Comparison of ENCODE assay signal across 10 cellular contexts in the genomic region with DNA sequence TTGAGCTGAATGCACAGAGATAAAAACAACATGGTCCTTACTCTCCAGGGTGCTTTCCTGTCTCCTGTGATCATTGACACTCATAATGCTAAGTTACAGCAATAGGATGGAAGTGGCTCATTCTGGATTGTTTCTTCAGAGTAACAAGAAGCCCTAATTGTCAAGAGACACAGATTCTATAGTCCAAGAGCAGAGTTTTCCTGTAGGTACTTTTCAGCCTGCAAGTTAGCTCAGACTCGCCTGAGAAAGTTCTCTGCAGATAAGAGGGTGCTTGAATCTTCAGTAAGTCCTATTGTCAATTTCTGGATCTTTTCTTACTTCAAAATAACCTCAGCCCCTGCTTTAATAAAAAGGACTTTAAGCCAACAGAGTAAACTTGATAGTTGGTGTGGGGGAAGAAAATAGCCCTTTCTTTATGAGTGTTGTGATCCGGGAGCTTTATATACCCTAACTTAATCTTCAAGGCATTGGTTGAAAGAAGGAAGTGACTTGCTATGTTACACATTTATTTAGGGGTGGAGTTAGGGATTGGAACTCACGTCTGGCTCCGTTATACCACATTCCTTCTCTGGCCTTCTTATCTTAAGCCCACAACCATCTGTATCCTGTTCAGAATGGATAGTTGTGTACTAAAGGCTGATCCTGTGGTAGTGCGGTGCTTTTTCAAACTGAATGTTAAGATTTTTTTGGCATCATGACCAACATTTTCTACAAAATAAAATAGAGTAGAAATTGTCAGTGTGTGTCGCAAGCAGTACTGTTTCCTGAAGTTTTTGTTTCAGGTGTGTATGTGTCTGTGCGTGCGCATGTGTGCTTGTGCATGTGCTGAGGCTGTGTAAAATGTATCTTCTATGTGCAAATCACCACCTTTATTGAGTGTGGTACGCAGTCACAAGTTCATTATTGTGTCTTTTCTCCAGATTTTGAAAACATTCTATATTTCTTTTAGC.
DNase-seq lines count a peak whose midpoint lies in the region; ATAC-seq, FAIRE-seq and TF ChIP-seq lines count a peak whose summit lies in the region.
"Had no signal": no experiment of that assay in that cellular context is flagged by ENCODE, and none has a peak within 500 bp of the region (broad histone marks: within the 10 kb centered on the region; RNA-seq: fewer than 3 reads in every experiment).

No MANE protein-coding gene starts in this region.

- no peak overlapping the region for H4K8ac ChIP-seq in mesendoderm (ENCODE audit: low read depth, low read length)

- H4K5ac ChIP-seq in mesendoderm (ENCODE audit: low read length) = no peak overlapping the region

- H3K27ac ChIP-seq in BLaER1 treated with 17β-estradiol and CSF1 and Interleukin-3, amounts not matched to agents 10 nM and 100 nM = peak overlapping the region in 9 of 11 experiments; percentile 3 to 73 (median 71); a peak in 17 of 22 replicates
- H3K27ac ChIP-seq in K562 (ENCODE audit: extremely low read depth, low read depth, low read length) (peak overlapping the region; percentile 82), mesendoderm (ENCODE audit: low read depth, low read length) (peak overlapping the region; percentile 17)

- intact Hi-C loops in K562 (cut with micrococcal nuclease) = no loop called here

- no peaks in the 10 kb centered on the region; a peak in 1 of 22 replicates for H4K20me1 ChIP-seq in BLaER1 treated with 17β-estradiol and CSF1 and Interleukin-3, amounts not matched to agents 10 nM and 100 nM
- H4K20me1 ChIP-seq in K562 (replicated peaks; ENCODE audit: control insufficient read depth, insufficient read depth, low read length) = no peaks in the 10 kb centered on the region

- FAIRE-seq in K562 (lab: Jason Lieb, UNC) (peak; percentile 96), RCC 7860 (lab: Jason Lieb, UNC) (no peak)
- FAIRE-seq: small intestine had no signal

- peak overlapping the region in 8 of 11 experiments; percentile 9 to 57 (median 37); a peak in 10 of 22 replicates for H3K9ac ChIP-seq in BLaER1 treated with 17β-estradiol and CSF1 and Interleukin-3, amounts not matched to agents 10 nM and 100 nM
- peak overlapping the region in 1 of 2 experiments; percentile 63; a peak in 2 of 4 replicates for H3K9ac ChIP-seq in K562 (ENCODE audit: insufficient read depth in 1 of 2, low read depth in 2 of 2, low read length in 2 of 2)
- no peak overlapping the region for H3K9ac ChIP-seq in mesendoderm (ENCODE audit: low read length)

- BruUV-seq in K562 (replicated peaks; lab: Mats Ljungman, UMichigan) = TSS peak; percentile 95

- H3K4ac ChIP-seq in mesendoderm (ENCODE audit: low read depth, low read length) = no peak overlapping the region

- H2AK5ac ChIP-seq in mesendoderm (ENCODE audit: low read length) = no peak overlapping the region

- TF ChIP-seq POLR2A in K562 (conservative IDR thresholded peaks at IDR 0.05) = peak; percentile 60; the same call in 1 of the 2 replicates

- H3K79me2 ChIP-seq in K562 (ENCODE audit: control insufficient read depth, insufficient read depth, low read length) = peaks cover 7% of the 10 kb centered on the region; the same call in 1 of the 3 replicates
- H3K79me2 ChIP-seq in mesendoderm (ENCODE audit: control insufficient read depth, insufficient read depth, low read length) = no peaks in the 10 kb centered on the region

- peak; percentile 95 for TF ChIP-seq EP300 in K562 (IDR thresholded peaks at IDR 0.05; ENCODE audit: low read length)

- H3K23ac ChIP-seq in mesendoderm (ENCODE audit: low read length) = no peak overlapping the region

- WGBS in K562 (ENCODE audit: insufficient coverage, low coverage, missing lambda C conversion rate) = 5% methylated on average over 9 of the region's 9 CpGs
- whole genome bisulfite sequencing in mesendoderm (ENCODE audit: extremely low coverage, insufficient coverage, low lambda C conversion rate) = no CpG with 5 or more reads among the region's 9 CpGs

- H3K18ac ChIP-seq in mesendoderm (ENCODE audit: low read length) = peak overlapping the region; percentile 60

- POLR2A ChIA-PET in K562 (lab: Yijun Ruan, JAX) = interaction anchor here (1.1 to 4.3 kb wide), 5 partner anchors 8 to 16 kb away, joined by 3 to 15 read pairs (median 3); no protein-coding TSS in a partner anchor

- in situ Hi-C loops in KBM-7 (cut with MboI; ENCODE audit: low pct_unique_long_range_greater_than_20kb, low sequenced_read_pairs) = no loop called here
- in situ Hi-C loops in K562 (cut with MboI) = no loop called here

- H3K9me1 ChIP-seq in K562 (ENCODE audit: control insufficient read depth, insufficient read depth, low read length) = no peaks in the 10 kb centered on the region

- no peaks in the 10 kb centered on the region for H3K27me3 ChIP-seq in BLaER1 treated with 17β-estradiol and CSF1 and Interleukin-3, amounts not matched to agents 10 nM and 100 nM
- H3K27me3 ChIP-seq in K562 (ENCODE audit: control insufficient read depth in 2 of 2, insufficient read depth in 2 of 2, low read length in 2 of 2) = no peaks in the 10 kb centered on the region
- no peaks in the 10 kb centered on the region for H3K27me3 ChIP-seq in mesendoderm (ENCODE audit: insufficient read depth, low read length, poor library complexity)

- H3K79me1 ChIP-seq in mesendoderm (ENCODE audit: low read length) = no peaks in the 10 kb centered on the region

- no peak for TF ChIP-seq CTCF in K562 (IDR thresholded peaks at IDR 0.05 in 2 of 3, conservative IDR thresholded peaks at IDR 0.05 in 1 of 3; ENCODE audit: insufficient read depth in 2 of 3, low read depth in 1 of 3, low read length in 3 of 3)

- peaks cover 9 to 27% (median 17%) of the 10 kb centered on the region in 10 experiments; a peak in 18 of 20 replicates for H3K4me1 ChIP-seq in BLaER1 treated with 17β-estradiol and CSF1 and Interleukin-3, amounts not matched to agents 10 nM and 100 nM
- H3K4me1 ChIP-seq in K562 (replicated peaks in 1 of 2; ENCODE audit: control insufficient read depth in 2 of 2, insufficient read depth in 2 of 2, low read length in 2 of 2) (peaks cover 0 to 22% of the 10 kb centered on the region in 2 experiments; a peak in 4 of 5 replicates), mesendoderm (ENCODE audit: control insufficient read depth, low read depth, low read length) (peaks cover 8% of the 10 kb centered on the region)

- peaks cover 0 to 14% (median 9%) of the 10 kb centered on the region in 11 experiments; a peak in 9 of 22 replicates for H3K36me3 ChIP-seq in BLaER1 treated with 17β-estradiol and CSF1 and Interleukin-3, amounts not matched to agents 10 nM and 100 nM
- H3K36me3 ChIP-seq in K562 (ENCODE audit: control insufficient read depth, insufficient read depth, low read length) = no peaks in the 10 kb centered on the region
- no peaks in the 10 kb centered on the region for H3K36me3 ChIP-seq in mesendoderm (ENCODE audit: control insufficient read depth, insufficient read depth, low read length)

- H2BK5ac ChIP-seq in mesendoderm (ENCODE audit: low read length) = no peak overlapping the region

- no peak for TF ChIP-seq RAD21 in K562 (CRISPR knock-in tag; conservative IDR thresholded peaks at IDR 0.05 in 1 of 2, IDR thresholded peaks at IDR 0.05 in 1 of 2)

- no peak overlapping the region for H2BK120ac ChIP-seq in mesendoderm (ENCODE audit: low read depth, low read length)

- no peak overlapping the region for H3K4me3 ChIP-seq in BLaER1 treated with 17β-estradiol and CSF1 and Interleukin-3, amounts not matched to agents 10 nM and 100 nM
- H3K4me3 ChIP-seq in K562 (peak overlapping the region; percentile 10), mesendoderm (ENCODE audit: low read length) (no peak overlapping the region)

- no peak overlapping the region for H2BK15ac ChIP-seq in mesendoderm (replicated peaks; ENCODE audit: low read depth)

- CTCF ChIA-PET in K562 (lab: Yijun Ruan, JAX; ENCODE audit: low intra/inter-chr PET ratio) = no interaction called here

- H3K9me3 ChIP-seq in BLaER1 treated with 17β-estradiol and CSF1 and Interleukin-3, amounts not matched to agents 10 nM and 100 nM (replicated peaks in 1 of 11) = peaks cover 12 to 39% (median 24%) of the 10 kb centered on the region in 11 experiments
- H3K9me3 ChIP-seq in K562 (replicated peaks; ENCODE audit: control insufficient read depth, insufficient read depth, low read depth, low read length) = peaks cover 10% of the 10 kb centered on the region

- peak overlapping the region; percentile 20 to 68 (median 49); a peak in 20 of 22 replicates for H3K4me2 ChIP-seq in BLaER1 treated with 17β-estradiol and CSF1 and Interleukin-3, amounts not matched to agents 10 nM and 100 nM
- peak overlapping the region; percentile 70 for H3K4me2 ChIP-seq in K562 (ENCODE audit: insufficient read depth, low read length)
- H3K4me2 ChIP-seq in mesendoderm (ENCODE audit: low read length) = no peak overlapping the region

- DNase-seq in KBM-7 (peak; percentile 97), K562 (ENCODE audit: extremely low read depth in 1 of 4, low spot score in 3 of 4) (peak; percentile 75 to 92 (median 85)), mesendoderm (peak; percentile 80), kidney glomerular epithelial cell (lab: John Stamatoyannopoulos, UW) (no peak), RCC 7860 (ENCODE audit: low spot score) (no peak), NCI-H748 treated with DMSO at 0.1 percent for 48 hours (lab: John Stamatoyannopoulos, UW) (no peak), COLO829 (ENCODE audit: low spot score) (no peak)
- DNase-seq: small intestine had no signal

- ATAC-seq in K562 = peak; percentile 97
- ATAC-seq: activated T-helper 17 cell treated with anti-CD3 and anti-CD28 coated beads, Interleukin-2, amount 50 U/mL, for 72 hours had no signal

- peak overlapping the region; percentile 71 for H2AFZ ChIP-seq in K562 (ENCODE audit: low read depth, low read length)

- H3K56ac ChIP-seq in mesendoderm (ENCODE audit: low read length) = peak overlapping the region; percentile 64

TF ChIP-seq in K562, 482 proteins besides CTCF, POLR2A, EP300 and RAD21 (continues in another document):
- TF ChIP-seq, protein P1, sequence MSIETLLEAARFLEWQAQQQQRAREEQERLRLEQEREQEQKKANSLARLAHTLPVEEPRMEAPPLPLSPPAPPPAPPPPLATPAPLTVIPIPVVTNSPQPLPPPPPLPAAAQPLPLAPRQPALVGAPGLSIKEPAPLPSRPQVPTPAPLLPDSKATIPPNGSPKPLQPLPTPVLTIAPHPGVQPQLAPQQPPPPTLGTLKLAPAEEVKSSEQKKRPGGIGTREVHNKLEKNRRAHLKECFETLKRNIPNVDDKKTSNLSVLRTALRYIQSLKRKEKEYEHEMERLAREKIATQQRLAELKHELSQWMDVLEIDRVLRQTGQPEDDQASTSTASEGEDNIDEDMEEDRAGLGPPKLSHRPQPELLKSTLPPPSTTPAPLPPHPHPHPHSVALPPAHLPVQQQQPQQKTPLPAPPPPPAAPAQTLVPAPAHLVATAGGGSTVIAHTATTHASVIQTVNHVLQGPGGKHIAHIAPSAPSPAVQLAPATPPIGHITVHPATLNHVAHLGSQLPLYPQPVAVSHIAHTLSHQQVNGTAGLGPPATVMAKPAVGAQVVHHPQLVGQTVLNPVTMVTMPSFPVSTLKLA (conservative IDR thresholded peaks at IDR 0.05) = peak in 1 of 2 experiments; percentile 61; a peak in 2 of 4 replicates
- no peak for TF ChIP-seq NUFIP1 (IDR thresholded peaks at IDR 0.05; ENCODE audit: partially characterized antibody)
- TF ChIP-seq HEY1 (CRISPR knock-in tag; IDR thresholded peaks at IDR 0.05; ENCODE audit: borderline replicate concordance) = no peak
- TF ChIP-seq CBX3 (IDR thresholded peaks at IDR 0.05; ENCODE audit: borderline replicate concordance in 1 of 2, low read length in 2 of 2) = peak in 1 of 2 experiments; percentile 94; a peak in 2 of 3 replicates

Comparison
In these comparisons a context has a peak if more than half of its experiments do, and no peak if none do; other contexts are left out.
1. H3K27ac ChIP-seq: peak in every context shown above with its lines; median percentile 82 in K562; 71 in BLaER1 treated with 17β-estradiol and CSF1 and Interleukin-3, amounts not matched to agents 10 nM and 100 nM; 17 in mesendoderm.
2. DNase-seq: peak in KBM-7 (single experiment), K562 (4 of 4) and mesendoderm (single experiment); none in kidney glomerular epithelial cell (single experiment), RCC 7860 (single experiment), NCI-H748 treated with DMSO at 0.1 percent for 48 hours (single experiment) and COLO829 (single experiment).